ENCODE assay signal across 1 cellular context in genomic region chr7:81234896-81235295, GRCh38.
TF ChIP-seq lines count a peak whose summit lies in the region.

No MANE protein-coding gene starts in this region.

TF ChIP-seq in WTC11, 78 proteins besides CTCF, POLR2A, EP300 and RAD21 (continued from another document):
- TF ChIP-seq, protein P1, sequence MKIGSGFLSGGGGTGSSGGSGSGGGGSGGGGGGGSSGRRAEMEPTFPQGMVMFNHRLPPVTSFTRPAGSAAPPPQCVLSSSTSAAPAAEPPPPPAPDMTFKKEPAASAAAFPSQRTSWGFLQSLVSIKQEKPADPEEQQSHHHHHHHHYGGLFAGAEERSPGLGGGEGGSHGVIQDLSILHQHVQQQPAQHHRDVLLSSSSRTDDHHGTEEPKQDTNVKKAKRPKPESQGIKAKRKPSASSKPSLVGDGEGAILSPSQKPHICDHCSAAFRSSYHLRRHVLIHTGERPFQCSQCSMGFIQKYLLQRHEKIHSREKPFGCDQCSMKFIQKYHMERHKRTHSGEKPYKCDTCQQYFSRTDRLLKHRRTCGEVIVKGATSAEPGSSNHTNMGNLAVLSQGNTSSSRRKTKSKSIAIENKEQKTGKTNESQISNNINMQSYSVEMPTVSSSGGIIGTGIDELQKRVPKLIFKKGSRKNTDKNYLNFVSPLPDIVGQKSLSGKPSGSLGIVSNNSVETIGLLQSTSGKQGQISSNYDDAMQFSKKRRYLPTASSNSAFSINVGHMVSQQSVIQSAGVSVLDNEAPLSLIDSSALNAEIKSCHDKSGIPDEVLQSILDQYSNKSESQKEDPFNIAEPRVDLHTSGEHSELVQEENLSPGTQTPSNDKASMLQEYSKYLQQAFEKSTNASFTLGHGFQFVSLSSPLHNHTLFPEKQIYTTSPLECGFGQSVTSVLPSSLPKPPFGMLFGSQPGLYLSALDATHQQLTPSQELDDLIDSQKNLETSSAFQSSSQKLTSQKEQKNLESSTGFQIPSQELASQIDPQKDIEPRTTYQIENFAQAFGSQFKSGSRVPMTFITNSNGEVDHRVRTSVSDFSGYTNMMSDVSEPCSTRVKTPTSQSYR (CRISPR knock-in tag; IDR thresholded peaks at IDR 0.05) = no peak
